18 cellular contexts compared by ENCODE assay signal in genomic region chr15:69321041-69321554, GRCh38. TPM values are rescaled to one million over a fixed set of nuclear protein-coding genes. Genes with fewer than 3 reads are reported as not detected.
DNase-seq lines count a peak whose midpoint lies in the region; ATAC-seq, FAIRE-seq and TF ChIP-seq lines count a peak whose summit lies in the region.
"Had no signal": no experiment of that assay in that cellular context is flagged by ENCODE, and none has a peak within 500 bp of the region (broad histone marks: within the 10 kb centered on the region; RNA-seq: fewer than 3 reads in every experiment).

No MANE protein-coding gene starts in this region.

- no peaks in the 10 kb centered on the region for H3K79me2 ChIP-seq in K562 (ENCODE audit: control insufficient read depth, insufficient read depth, low read length)

- H2AFZ ChIP-seq in K562 (ENCODE audit: low read depth, low read length) = no peak overlapping the region

- BruUV-seq in K562 (replicated peaks; lab: Mats Ljungman, UMichigan) = no TSS peak

- intact Hi-C loops in K562 (cut with micrococcal nuclease) (no loop called here), gastrocnemius medialis (cut with DNase I; ENCODE audit: low total_unique reads) (no loop called here)

- H3K36me3 Mint-ChIP-seq in activated T-cell treated with anti-CD3 and anti-CD28 coated beads, Interleukin-2, amount 50 U/mL, for 4 hours (ENCODE audit: insufficient read depth) = no peaks in the 10 kb centered on the region
- no peaks in the 10 kb centered on the region for H3K36me3 Mint-ChIP-seq in stimulated activated effector memory CD8-positive, alpha-beta T cell treated with anti-CD3 and anti-CD28 coated beads, Interleukin-12 subunit alpha, Interleukin-12 subunit beta, amount 100 ng/mL, for 72 hours

- H3K27ac ChIP-seq in K562 (ENCODE audit: extremely low read depth, low read depth, low read length) = no peak overlapping the region
- no peak overlapping the region for H3K27ac ChIP-seq in coronary artery
- no peak overlapping the region for H3K27ac ChIP-seq in gastrocnemius medialis
- H3K27ac ChIP-seq: esophagus squamous epithelium had no signal

- peaks cover 16 to 49% of the 10 kb centered on the region in 2 experiments for H3K27me3 ChIP-seq in K562 (ENCODE audit: control insufficient read depth in 2 of 2, insufficient read depth in 2 of 2, low read length in 2 of 2)
- peaks cover 0 to 6% (median 0%) of the 10 kb centered on the region in 3 donors for H3K27me3 ChIP-seq in gastrocnemius medialis

- CTCF ChIA-PET in K562 (lab: Yijun Ruan, JAX; ENCODE audit: low intra/inter-chr PET ratio) = no interaction called here

- no peak overlapping the region for H3K4me3 Mint-ChIP-seq in activated T-cell treated with anti-CD3 and anti-CD28 coated beads, Interleukin-2, amount 50 U/mL, for 4 hours
- no peak overlapping the region for H3K4me3 Mint-ChIP-seq in stimulated activated effector memory CD8-positive, alpha-beta T cell treated with anti-CD3 and anti-CD28 coated beads, Interleukin-12 subunit alpha, Interleukin-12 subunit beta, amount 100 ng/mL, for 72 hours

- H3K9me3 Mint-ChIP-seq in activated T-cell treated with anti-CD3 and anti-CD28 coated beads, Interleukin-2, amount 50 U/mL, for 4 hours = no peaks in the 10 kb centered on the region
- H3K9me3 Mint-ChIP-seq in stimulated activated effector memory CD8-positive, alpha-beta T cell treated with anti-CD3 and anti-CD28 coated beads, Interleukin-12 subunit alpha, Interleukin-12 subunit beta, amount 100 ng/mL, for 72 hours = no peaks in the 10 kb centered on the region

- H3K36me3 ChIP-seq in K562 (ENCODE audit: control insufficient read depth, insufficient read depth, low read length) = no peaks in the 10 kb centered on the region
- H3K36me3 ChIP-seq in gastrocnemius medialis = no peaks in the 10 kb centered on the region
- H3K36me3 ChIP-seq: esophagus squamous epithelium had no signal

- H3K4me1 ChIP-seq in K562 (replicated peaks in 1 of 2; ENCODE audit: control insufficient read depth in 2 of 2, insufficient read depth in 2 of 2, low read length in 2 of 2) (peaks cover 0 to 4% of the 10 kb centered on the region in 2 experiments; a peak in 1 of 5 replicates), gastrocnemius medialis (no peaks in the 10 kb centered on the region)

- no peaks in the 10 kb centered on the region for H3K9me1 ChIP-seq in K562 (ENCODE audit: control insufficient read depth, insufficient read depth, low read length)

- peak; percentile 90 for ATAC-seq in activated T-cell treated with anti-CD3 and anti-CD28 coated beads, Interleukin-2, amount 50 U/mL, for 4 hours
- ATAC-seq in K562 = no peak
- ATAC-seq in stimulated activated effector memory CD8-positive, alpha-beta T cell treated with anti-CD3 and anti-CD28 coated beads, Interleukin-12 subunit alpha, Interleukin-12 subunit beta, amount 100 ng/mL, for 72 hours = peak; percentile 63
- no peak for ATAC-seq in gastrocnemius medialis
- no peak for ATAC-seq in HG03095 (IDR thresholded peaks at IDR 0.05; ENCODE audit: unreplicated experiment)
- ATAC-seq: GM12878, right cardiac atrium had no signal

- H3K4me3 ChIP-seq in K562 = no peak overlapping the region
- no peak overlapping the region for H3K4me3 ChIP-seq in coronary artery
- H3K4me3 ChIP-seq in gastrocnemius medialis = no peak overlapping the region
- H3K4me3 ChIP-seq: esophagus squamous epithelium, GM12878 had no signal

- TF ChIP-seq CTCF in K562 (IDR thresholded peaks at IDR 0.05 in 2 of 3, conservative IDR thresholded peaks at IDR 0.05 in 1 of 3; ENCODE audit: insufficient read depth in 2 of 3, low read depth in 1 of 3, low read length in 3 of 3) (no peak), coronary artery (IDR thresholded peaks at IDR 0.05) (no peak), gastrocnemius medialis (IDR thresholded peaks at IDR 0.05 in 4 of 5, conservative IDR thresholded peaks at IDR 0.05 in 1 of 5) (no peak)

- WGBS in K562 (ENCODE audit: insufficient coverage, low coverage, missing lambda C conversion rate) = 2% methylated on average over 6 of the region's 6 CpGs

- peaks cover 22% of the 10 kb centered on the region for H3K27me3 Mint-ChIP-seq in activated T-cell treated with anti-CD3 and anti-CD28 coated beads, Interleukin-2, amount 50 U/mL, for 4 hours (ENCODE audit: low read depth)

- no peak for TF ChIP-seq RAD21 in K562 (CRISPR knock-in tag; conservative IDR thresholded peaks at IDR 0.05 in 1 of 2, IDR thresholded peaks at IDR 0.05 in 1 of 2)

- H3K9me3 ChIP-seq in K562 (replicated peaks; ENCODE audit: control insufficient read depth, insufficient read depth, low read depth, low read length) (no peaks in the 10 kb centered on the region), gastrocnemius medialis (no peaks in the 10 kb centered on the region)
- H3K9me3 ChIP-seq: esophagus squamous epithelium had no signal

- no peak for DNase-seq in activated T-cell treated with anti-CD3 and anti-CD28 coated beads, Interleukin-2, amount 50 U/mL, for 4 hours
- DNase-seq in activated T-cell treated with anti-CD3 and anti-CD28 coated beads, Interleukin-2, amount 50 U/mL, for 48 hours = no peak
- DNase-seq in OCI-M1 (lab: John Stamatoyannopoulos, UW) (peak; percentile 40), K562 (ENCODE audit: extremely low read depth in 1 of 4, low spot score in 3 of 4) (no peak), coronary artery (ENCODE audit: low spot score) (no peak), gastrocnemius medialis (no peak)
- DNase-seq in stimulated activated effector memory CD8-positive, alpha-beta T cell treated with anti-CD3 and anti-CD28 coated beads, Interleukin-12 subunit alpha, Interleukin-12 subunit beta, amount 100 ng/mL, for 72 hours (ENCODE audit: low spot score in 2 of 2) = no peak
- DNase-seq: activated CD8-positive, alpha-beta memory T cell treated with anti-CD3 and anti-CD28 coated beads for 24 hours; esophagus squamous epithelium; hippocampal formation; Kasumi-1; kidney glomerular epithelial cell; midbrain; right cardiac atrium; SHP77 treated with DMSO at 0.1 percent for 48 hours had no signal

- H4K20me1 ChIP-seq in K562 (replicated peaks; ENCODE audit: control insufficient read depth, insufficient read depth, low read length) = no peaks in the 10 kb centered on the region; the same call in 1 of the 2 replicates

- H3K9ac ChIP-seq in K562 (ENCODE audit: insufficient read depth in 1 of 2, low read depth in 2 of 2, low read length in 2 of 2) = no peak overlapping the region

- no peak overlapping the region for H3K4me2 ChIP-seq in K562 (ENCODE audit: insufficient read depth, low read length)

- peaks cover 10% of the 10 kb centered on the region for H3K4me1 Mint-ChIP-seq in activated T-cell treated with anti-CD3 and anti-CD28 coated beads, Interleukin-2, amount 50 U/mL, for 4 hours (ENCODE audit: low read depth)
- peaks cover 7% of the 10 kb centered on the region for H3K4me1 Mint-ChIP-seq in stimulated activated effector memory CD8-positive, alpha-beta T cell treated with anti-CD3 and anti-CD28 coated beads, Interleukin-12 subunit alpha, Interleukin-12 subunit beta, amount 100 ng/mL, for 72 hours

- H3K27ac Mint-ChIP-seq in stimulated activated effector memory CD8-positive, alpha-beta T cell treated with anti-CD3 and anti-CD28 coated beads, Interleukin-12 subunit alpha, Interleukin-12 subunit beta, amount 100 ng/mL, for 72 hours = no peak overlapping the region

- no peak for FAIRE-seq in K562 (lab: Jason Lieb, UNC)
- FAIRE-seq: bronchial epithelial cell, GM12878 had no signal

- POLR2A ChIA-PET in K562 (lab: Yijun Ruan, JAX) = no interaction called here

- in situ Hi-C loops in K562 (cut with MboI) (no loop called here), gastrocnemius medialis (cut with MboI; ENCODE audit: low sequenced_read_pairs in 4 of 4) (no loop called here)

- no peak for TF ChIP-seq EP300 in K562 (IDR thresholded peaks at IDR 0.05; ENCODE audit: low read length)

- no peak for TF ChIP-seq POLR2A in K562 (conservative IDR thresholded peaks at IDR 0.05)
- no peak for TF ChIP-seq POLR2A in gastrocnemius medialis (IDR thresholded peaks at IDR 0.05)

TF ChIP-seq in K562, 482 proteins besides CTCF, POLR2A, EP300 and RAD21 (continues in another document):
- TF ChIP-seq CREM (IDR thresholded peaks at IDR 0.05; ENCODE audit: low read depth) (peak; percentile 57), HDAC6 (IDR thresholded peaks at IDR 0.05; ENCODE audit: low read depth, low read length) (no peak), LARP7 (IDR thresholded peaks at IDR 0.05) (no peak)

RNA-seq across cellular contexts. Expression of gene PAQR5, which starts 22.4 kb away (rescaled TPM):
- under 1 TPM in 2 of 3 donors, not detected in 1; 0.05 to 0.14 TPM for total RNA-seq in activated T-cell treated with anti-CD3 and anti-CD28 coated beads, Interleukin-2, amount 50 U/mL, for 4 hours
- not detected in 2 replicates for total RNA-seq in K562 (2011; cell fraction: chromatin; rRNA removed; ENCODE audit: low replicate concordance)
- total RNA-seq in K562 (2011; cell fraction: nucleolus; rRNA removed) = not detected in 2 replicates
- not detected in 2 replicates for total RNA-seq in K562 (2011; cell fraction: nucleoplasm; rRNA removed)
- total RNA-seq in K562 (2014; rRNA removed) (not detected in 2 replicates), K562 (2014; rRNA removed; fragmentation: Illumina TruSeq; extraction: Trizol) (not detected in 2 replicates), K562 (2015; rRNA removed; fragmentation: Illumina TruSeq; extraction: Trizol) (not detected in 2 replicates), K562 (2021) (0.04 TPM in 1 of 2 replicates, not detected in the other), gastrocnemius medialis (under 1 TPM in 3 of 4 donors, not detected in 1; 0.07 to 0.10 (median 0.10) TPM)
- polyA plus RNA-seq in K562 (2011; rRNA removed) (not detected in 2 replicates), K562 (2014; fragmentation: Illumina TruSeq; extraction: Trizol) (not detected in 2 replicates), K562 (2014; fragmentation: Nextera tagmentation; extraction: Ambion mirVana) (under 1 TPM in 1 of 2 experiments, not detected in 1; 0.08 TPM), K562 (2014; rRNA removed) (not detected in 2 replicates)
- 0.04 TPM in 1 of 2 replicates, not detected in the other for polyA plus RNA-seq in K562 (2011; cell fraction: cytosol; rRNA removed)
- polyA plus RNA-seq in K562 (2011; cell fraction: nucleus; rRNA removed) = 0.07 TPM in 1 of 2 replicates, not detected in the other
- polyA plus RNA-seq in K562 (2012) = 0.04 and 0.06 TPM in 2 replicates
- polyA minus RNA-seq in K562 (2011; rRNA and poly(A)+ RNA removed) = 0.04 and 0.06 TPM in 2 replicates
- polyA minus RNA-seq in K562 (2011; cell fraction: cytosol; rRNA and poly(A)+ RNA removed) = 0.73 TPM in 1 of 2 replicates, not detected in the other
- not detected in 2 replicates for polyA minus RNA-seq in K562 (2011; cell fraction: nucleus; rRNA and poly(A)+ RNA removed)
- total RNA-seq: GM12878 had no signal

Comparison
In these comparisons a context has a peak if more than half of its experiments do, and no peak if none do; other contexts are left out.
1. ATAC-seq: peak in activated T-cell treated with anti-CD3 and anti-CD28 coated beads, Interleukin-2, amount 50 U/mL, for 4 hours (2 of 2) and stimulated activated effector memory CD8-positive, alpha-beta T cell treated with anti-CD3 and anti-CD28 coated beads, Interleukin-12 subunit alpha, Interleukin-12 subunit beta, amount 100 ng/mL, for 72 hours (single experiment); none in K562 (single experiment), gastrocnemius medialis (0 of 2) and HG03095 (single experiment).